ENCODE assay signal across 19 cellular contexts in the genomic region with DNA sequence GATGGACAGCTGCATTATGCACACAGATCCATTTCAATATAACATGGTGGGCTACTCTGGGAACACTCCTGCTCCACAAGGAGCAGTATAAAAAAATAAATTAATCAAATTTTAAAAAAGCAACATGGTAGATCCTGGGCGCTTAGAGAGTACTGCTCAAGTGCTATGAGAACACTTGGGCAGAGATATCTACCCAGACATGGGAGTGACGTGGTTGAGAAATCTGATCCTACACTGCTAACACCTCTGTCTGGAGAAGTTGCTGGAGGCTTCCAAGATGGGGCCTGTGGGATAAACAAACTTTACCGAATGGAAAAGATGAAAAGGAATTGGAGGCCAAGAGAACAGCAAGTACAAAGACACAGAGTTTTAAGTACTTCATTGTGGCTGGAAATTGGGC. TPM values are rescaled to one million over a fixed set of nuclear protein-coding genes. Genes with fewer than 3 reads are reported as not detected.
DNase-seq lines count a peak whose midpoint lies in the region; ATAC-seq and TF ChIP-seq lines count a peak whose summit lies in the region.
"Had no signal": no experiment of that assay in that cellular context is flagged by ENCODE, and none has a peak within 500 bp of the region (broad histone marks: within the 10 kb centered on the region; RNA-seq: fewer than 3 reads in every experiment).

No MANE protein-coding gene starts in this region.

- peaks cover 27% of the 10 kb centered on the region for H3K36me3 Mint-ChIP-seq in activated naive CD8-positive, alpha-beta T cell treated with anti-CD3 and anti-CD28 coated beads, Interleukin-2, amount 10 ng/mL, durations not matched to agents 7 days and 5 days
- H3K36me3 Mint-ChIP-seq in activated naive CD8-positive, alpha-beta T cell treated with anti-CD3 and anti-CD28 coated beads for 36 hours: peaks cover 22% of the 10 kb centered on the region
- peaks cover 28% of the 10 kb centered on the region for H3K36me3 Mint-ChIP-seq in mesothelial cell of epicardium
- H3K36me3 Mint-ChIP-seq in type B pancreatic cell: peaks cover 19% of the 10 kb centered on the region

- H3K4me3 Mint-ChIP-seq in activated naive CD8-positive, alpha-beta T cell treated with anti-CD3 and anti-CD28 coated beads, Interleukin-2, amount 10 ng/mL, durations not matched to agents 7 days and 5 days: no peak overlapping the region
- no peak overlapping the region for H3K4me3 Mint-ChIP-seq in activated naive CD8-positive, alpha-beta T cell treated with anti-CD3 and anti-CD28 coated beads for 36 hours
- H3K4me3 Mint-ChIP-seq in mesothelial cell of epicardium: no peak overlapping the region
- H3K4me3 Mint-ChIP-seq in type B pancreatic cell: no peak overlapping the region
- H3K4me3 Mint-ChIP-seq: B cell; CD4-positive, alpha-beta T cell; CD8-positive, alpha-beta T cell had no signal

- TF ChIP-seq CTCF in OCI-LY7 (conservative IDR thresholded peaks at IDR 0.05; ENCODE audit: low read length) (no peak), mesothelial cell of epicardium (IDR thresholded peaks at IDR 0.05; ENCODE audit: unreplicated experiment) (no peak), type B pancreatic cell (conservative IDR thresholded peaks at IDR 0.05) (no peak)

- CTCF ChIA-PET in OCI-LY7 (lab: Charles Lee; ENCODE audit: unreplicated experiment): no interaction called here

- intact Hi-C loops in OCI-LY7 (cut with micrococcal nuclease; ENCODE audit: unreplicated experiment): no loop called here

- ATAC-seq in activated naive CD8-positive, alpha-beta T cell treated with anti-CD3 and anti-CD28 coated beads, Interleukin-2, amount 10 ng/mL, durations not matched to agents 7 days and 5 days (ENCODE audit: low read depth): no peak
- ATAC-seq: A549; CD8-positive, alpha-beta T cell had no signal

- H3K9me3 Mint-ChIP-seq in activated naive CD8-positive, alpha-beta T cell treated with anti-CD3 and anti-CD28 coated beads, Interleukin-2, amount 10 ng/mL, durations not matched to agents 7 days and 5 days: no peaks in the 10 kb centered on the region
- H3K9me3 Mint-ChIP-seq in activated naive CD8-positive, alpha-beta T cell treated with anti-CD3 and anti-CD28 coated beads for 36 hours: no peaks in the 10 kb centered on the region
- H3K9me3 Mint-ChIP-seq in mesothelial cell of epicardium (no peaks in the 10 kb centered on the region), type B pancreatic cell (no peaks in the 10 kb centered on the region)
- H3K9me3 Mint-ChIP-seq: CD4-positive, alpha-beta T cell; CD8-positive, alpha-beta T cell had no signal

- no peaks in the 10 kb centered on the region for H3K9me2 ChIP-seq in OCI-LY7 (ENCODE audit: insufficient read depth, low read length)

- no peaks in the 10 kb centered on the region for H3K27me3 Mint-ChIP-seq in activated naive CD8-positive, alpha-beta T cell treated with anti-CD3 and anti-CD28 coated beads, Interleukin-2, amount 10 ng/mL, durations not matched to agents 7 days and 5 days
- H3K27me3 Mint-ChIP-seq in activated naive CD8-positive, alpha-beta T cell treated with anti-CD3 and anti-CD28 coated beads for 36 hours: no peaks in the 10 kb centered on the region
- H3K27me3 Mint-ChIP-seq in mesothelial cell of epicardium (ENCODE audit: low read depth) (no peaks in the 10 kb centered on the region), type B pancreatic cell (no peaks in the 10 kb centered on the region)
- H3K27me3 Mint-ChIP-seq: B cell; CD4-positive, alpha-beta T cell had no signal

- H3K36me3 ChIP-seq in OCI-LY7 (ENCODE audit: insufficient read depth, low read length): peaks cover 92% of the 10 kb centered on the region

- H3K4me1 ChIP-seq in OCI-LY7 (ENCODE audit: insufficient read depth, low read length, poor library complexity, severe bottlenecking): no peaks in the 10 kb centered on the region
- H3K4me1 ChIP-seq: A549; BLaER1 treated with 17β-estradiol and CSF1 and Interleukin-3, amounts not matched to agents 10 nM and 100 nM; Caco-2 had no signal

- no peak overlapping the region for H3K4me3 ChIP-seq in OCI-LY7 (ENCODE audit: low read depth, low read length, poor library complexity, severe bottlenecking)
- H3K4me3 ChIP-seq: A549; BLaER1 treated with 17β-estradiol and CSF1 and Interleukin-3, amounts not matched to agents 10 nM and 100 nM had no signal

- no peaks in the 10 kb centered on the region for H3K9me3 ChIP-seq in OCI-LY7 (ENCODE audit: low read length)
- H3K9me3 ChIP-seq: A549; BLaER1 treated with 17β-estradiol and CSF1 and Interleukin-3, amounts not matched to agents 10 nM and 100 nM; Caco-2 had no signal

- no peaks in the 10 kb centered on the region for H3K79me2 ChIP-seq in OCI-LY7 (ENCODE audit: insufficient read depth, low read depth, low read length)

- H3K4me2 ChIP-seq in OCI-LY7 (ENCODE audit: low read length): no peak overlapping the region
- H3K4me2 ChIP-seq: A549; BLaER1 treated with 17β-estradiol and CSF1 and Interleukin-3, amounts not matched to agents 10 nM and 100 nM had no signal

- no peak overlapping the region for H2AFZ ChIP-seq in OCI-LY7 (ENCODE audit: low read length)

- DNase-seq in activated naive CD8-positive, alpha-beta T cell treated with anti-CD3 and anti-CD28 coated beads, Interleukin-2, amount 10 ng/mL, durations not matched to agents 7 days and 5 days: no peak
- no peak for DNase-seq in activated naive CD8-positive, alpha-beta T cell treated with anti-CD3 and anti-CD28 coated beads for 36 hours
- DNase-seq in OCI-LY7 (ENCODE audit: low spot score) (no peak), mesothelial cell of epicardium (ENCODE audit: low spot score in 2 of 2, unreplicated experiment in 2 of 2) (no peak), type B pancreatic cell (ENCODE audit: extremely low spot score, unreplicated experiment) (no peak), NCI-H1092 (lab: John Stamatoyannopoulos, UW) (no peak), NAMALWA (ENCODE audit: low spot score) (no peak)
- DNase-seq: AML-193; Caco-2; Calu3; CD4-positive, alpha-beta T cell; CD8-positive, alpha-beta T cell; DMS79 treated with DMSO at 0.1 percent for 48 hours; GF-D8 had no signal

- peak overlapping the region; percentile 63 for H3K27ac Mint-ChIP-seq in activated naive CD8-positive, alpha-beta T cell treated with anti-CD3 and anti-CD28 coated beads, Interleukin-2, amount 10 ng/mL, durations not matched to agents 7 days and 5 days
- no peak overlapping the region for H3K27ac Mint-ChIP-seq in activated naive CD8-positive, alpha-beta T cell treated with anti-CD3 and anti-CD28 coated beads for 36 hours
- H3K27ac Mint-ChIP-seq in mesothelial cell of epicardium: peak overlapping the region; percentile 56
- H3K27ac Mint-ChIP-seq in type B pancreatic cell: peak overlapping the region; percentile 15
- H3K27ac Mint-ChIP-seq: B cell; CD4-positive, alpha-beta T cell; CD8-positive, alpha-beta T cell had no signal

- H3K27ac ChIP-seq in OCI-LY7 (ENCODE audit: low read depth, low read length, poor library complexity, severe bottlenecking): no peak overlapping the region
- H3K27ac ChIP-seq: 22Rv1; A549; BLaER1 treated with 17β-estradiol and CSF1 and Interleukin-3, amounts not matched to agents 10 nM and 100 nM; C4-2B had no signal

- H4K20me1 ChIP-seq in OCI-LY7 (ENCODE audit: insufficient read depth, low read length): no peaks in the 10 kb centered on the region

- TSS peak; percentile 32 for BruUV-seq in OCI-LY7 (replicated peaks; lab: Mats Ljungman, UMichigan)

- POLR2A ChIA-PET in activated naive CD8-positive, alpha-beta T cell treated with anti-CD3 and anti-CD28 coated beads, Interleukin-2, amount 10 ng/mL, durations not matched to agents 7 days and 5 days (lab: Charles Lee): interaction anchor here (1.3 kb wide), 1 partner anchor 8 kb away, joined by 4 read pairs; no protein-coding TSS in a partner anchor
- POLR2A ChIA-PET in OCI-LY7 (lab: Charles Lee): no interaction called here

- no peaks in the 10 kb centered on the region for H3K4me1 Mint-ChIP-seq in activated naive CD8-positive, alpha-beta T cell treated with anti-CD3 and anti-CD28 coated beads, Interleukin-2, amount 10 ng/mL, durations not matched to agents 7 days and 5 days
- no peaks in the 10 kb centered on the region for H3K4me1 Mint-ChIP-seq in activated naive CD8-positive, alpha-beta T cell treated with anti-CD3 and anti-CD28 coated beads for 36 hours
- H3K4me1 Mint-ChIP-seq in mesothelial cell of epicardium (no peaks in the 10 kb centered on the region), type B pancreatic cell (ENCODE audit: unreplicated experiment) (no peaks in the 10 kb centered on the region)
- H3K4me1 Mint-ChIP-seq: B cell had no signal

RNA-seq across cellular contexts. Expression of a gene that starts 9.0 kb away (rescaled TPM):
- 10 to 100 TPM; 65.6 to 72.3 TPM for total RNA-seq in activated naive CD8-positive, alpha-beta T cell treated with anti-CD3 and anti-CD28 coated beads, Interleukin-2, amount 10 ng/mL, durations not matched to agents 7 days and 5 days
- total RNA-seq in activated naive CD8-positive, alpha-beta T cell treated with anti-CD3 and anti-CD28 coated beads for 36 hours: 10 to 100 TPM; 70.2 to 70.9 TPM
- total RNA-seq in OCI-LY7 (2014; rRNA removed; shearing (Covaris generic)): 95.6 and 105 TPM in 2 replicates
- total RNA-seq in OCI-LY7 (2022): 69.5 and 77.7 TPM in 2 replicates
- 41.7 to 46.9 TPM (median 44.4 TPM) in 3 replicates for total RNA-seq in mesothelial cell of epicardium
- total RNA-seq in type B pancreatic cell (ENCODE audit: low replicate concordance): 45.1 and 52.9 TPM in 2 replicates

RNA-seq across cellular contexts. Expression of a gene that starts 23.0 kb away (rescaled TPM):
- not detected for total RNA-seq in activated naive CD8-positive, alpha-beta T cell treated with anti-CD3 and anti-CD28 coated beads, Interleukin-2, amount 10 ng/mL, durations not matched to agents 7 days and 5 days
- total RNA-seq in activated naive CD8-positive, alpha-beta T cell treated with anti-CD3 and anti-CD28 coated beads for 36 hours: not detected
- not detected in 2 replicates for total RNA-seq in OCI-LY7 (2014; rRNA removed; shearing (Covaris generic))
- total RNA-seq in OCI-LY7 (2022): not detected in 2 replicates
- total RNA-seq in mesothelial cell of epicardium: 25.5 to 30.3 TPM (median 27.7 TPM) in 3 replicates
- 67.0 and 71.2 TPM in 2 replicates for total RNA-seq in type B pancreatic cell (ENCODE audit: low replicate concordance)
- total RNA-seq: B cell; CD4-positive, alpha-beta T cell; CD8-positive, alpha-beta T cell had no signal

RNA-seq across cellular contexts. Expression of a gene that starts 38.2 kb away (rescaled TPM):
- total RNA-seq in activated naive CD8-positive, alpha-beta T cell treated with anti-CD3 and anti-CD28 coated beads, Interleukin-2, amount 10 ng/mL, durations not matched to agents 7 days and 5 days: 10 to 100 TPM; 21.9 to 27.1 TPM
- 10 to 100 TPM; 22.5 to 24.6 TPM for total RNA-seq in activated naive CD8-positive, alpha-beta T cell treated with anti-CD3 and anti-CD28 coated beads for 36 hours
- total RNA-seq in OCI-LY7 (2014; rRNA removed; shearing (Covaris generic)): 14.8 and 17.8 TPM in 2 replicates
- total RNA-seq in OCI-LY7 (2022) (44.7 and 45.2 TPM in 2 replicates), mesothelial cell of epicardium (33.0 to 35.6 TPM (median 34.3 TPM) in 3 replicates), type B pancreatic cell (ENCODE audit: low replicate concordance) (23.5 and 35.4 TPM in 2 replicates)

Comparison
In these comparisons a context has a peak if more than half of its experiments do, and no peak if none do; other contexts are left out.
1. RNA of a gene that starts 23.0 kb away (total RNA-seq): 67.0 to 71.2 TPM in type B pancreatic cell and 25.5 to 30.3 TPM in mesothelial cell of epicardium; not detected in OCI-LY7, not detected in activated naive CD8-positive, alpha-beta T cell treated with anti-CD3 and anti-CD28 coated beads, Interleukin-2, amount 10 ng/mL, durations not matched to agents 7 days and 5 days and not detected in activated naive CD8-positive, alpha-beta T cell treated with anti-CD3 and anti-CD28 coated beads for 36 hours; every median in the first group is over 10 times any median in the second.